1 cellular context compared by ENCODE assay signal in the genomic region with DNA sequence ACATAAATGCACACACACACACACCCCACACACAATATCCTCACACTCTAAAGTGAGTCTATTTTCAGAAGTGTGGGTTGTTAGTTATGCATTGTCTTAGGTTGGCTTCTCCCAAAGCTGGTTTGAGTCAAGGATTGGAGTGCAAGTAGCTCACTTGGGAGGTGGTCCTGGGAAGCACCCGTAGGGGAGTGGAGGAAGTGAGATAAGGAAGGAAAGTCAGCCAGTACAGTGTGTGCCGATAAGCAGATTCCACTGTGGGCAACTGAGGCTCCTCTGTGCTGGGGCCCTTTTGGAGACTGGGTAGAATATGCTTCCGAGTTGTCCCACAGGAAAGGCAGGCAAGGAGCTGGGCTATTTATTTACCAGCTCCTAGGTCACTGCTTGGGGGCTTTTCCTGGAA.
TF ChIP-seq lines count a peak whose summit lies in the region.

No MANE protein-coding gene starts in this region.

TF ChIP-seq in endothelial cell of umbilical vein, 7 proteins besides CTCF, POLR2A, EP300 and RAD21 (continued from another document):
- no peak for TF ChIP-seq MYC (IDR thresholded peaks at IDR 0.05; ENCODE audit: low read depth, low read length)
